ENCODE assay signal across 8 cellular contexts in the genomic region with DNA sequence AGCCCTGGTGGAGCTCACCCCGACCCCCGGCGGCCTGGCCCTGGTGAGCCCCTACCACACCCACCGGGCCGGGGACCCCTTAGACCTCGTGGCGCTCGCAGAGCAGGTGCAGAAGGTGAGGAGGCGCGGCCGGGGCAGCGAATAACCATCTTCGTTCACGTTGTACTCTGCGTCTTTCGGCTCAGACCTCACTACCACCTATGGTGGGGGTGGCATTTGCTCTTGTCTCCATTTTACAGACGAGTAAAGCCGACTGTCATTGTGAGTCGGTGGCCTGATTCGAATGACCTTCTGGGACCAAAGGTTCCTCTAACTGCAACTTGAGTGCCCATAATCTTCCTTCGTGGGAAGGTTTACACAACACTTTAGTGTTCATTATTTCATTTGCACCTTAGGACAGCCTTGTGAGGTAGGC. TPM values are rescaled to one million over a fixed set of nuclear protein-coding genes. Genes with fewer than 3 reads are reported as not detected.
A peak's percentile ranks its signal among the peaks of the same experiment; 100 is the strongest.
DNase-seq lines count a peak whose midpoint lies in the region; ATAC-seq, FAIRE-seq and TF ChIP-seq lines count a peak whose summit lies in the region.

No MANE protein-coding gene starts in this region.

- H4K20me1 ChIP-seq in K562 (replicated peaks; ENCODE audit: control insufficient read depth, insufficient read depth, low read length), result peaks cover 15% of the 10 kb centered on the region

- CTCF ChIA-PET in CD8-positive, alpha-beta memory T cell (lab: Charles Lee), result interaction anchor here (0.7 to 3.1 kb wide), 14 partner anchors 10 to 306 kb away, joined by 3 to 17 read pairs (median 6); partner anchors contain the start of genes PPIH and ZNF691
- CTCF ChIA-PET in K562 (lab: Yijun Ruan, JAX; ENCODE audit: low intra/inter-chr PET ratio), result no interaction called here
- CTCF ChIA-PET in GM10248 (lab: Yijun Ruan, JAX), result interaction anchor here (0.8 to 6.3 kb wide), 16 partner anchors 10 to 594 kb away, joined by 3 to 59 read pairs (median 4); partner anchors contain the start of genes TMEM269 and ZNF691

- peak overlapping the region; percentile 90 for H3K27ac ChIP-seq in CD8-positive, alpha-beta memory T cell (ENCODE audit: low read depth, low read length)
- H3K27ac ChIP-seq in HUES64 (ENCODE audit: low read depth, low read length) (peak overlapping the region; percentile 63; the same call in 1 of the 2 replicates), K562 (ENCODE audit: extremely low read depth, low read depth, low read length) (peak overlapping the region; percentile 81), upper lobe of right lung (peak overlapping the region; percentile 94)

- no TSS peak for BruUV-seq in K562 (replicated peaks; lab: Mats Ljungman, UMichigan)

- H3K36me3 ChIP-seq in CD8-positive, alpha-beta memory T cell (ENCODE audit: insufficient read depth, low read length), result no peaks in the 10 kb centered on the region
- H3K36me3 ChIP-seq in HUES64 (ENCODE audit: insufficient read depth, low read length) (peaks cover 1% of the 10 kb centered on the region), K562 (ENCODE audit: control insufficient read depth, insufficient read depth, low read length) (peaks cover 20% of the 10 kb centered on the region), upper lobe of right lung (no peaks in the 10 kb centered on the region)

- H3K79me2 ChIP-seq in K562 (ENCODE audit: control insufficient read depth, insufficient read depth, low read length), result peaks cover 74% of the 10 kb centered on the region

- no peaks in the 10 kb centered on the region for H3K27me3 Mint-ChIP-seq in CD8-positive, alpha-beta memory T cell

- TF ChIP-seq POLR2A in K562 (conservative IDR thresholded peaks at IDR 0.05) (no peak), lower leg skin (IDR thresholded peaks at IDR 0.05) (no peak)

- H3K4me1 Mint-ChIP-seq in CD8-positive, alpha-beta memory T cell, result peaks cover 27 to 45% (median 41%) of the 10 kb centered on the region in 3 donors

- no peak overlapping the region for H3K4me3 Mint-ChIP-seq in CD8-positive, alpha-beta memory T cell

- no peak for DNase-seq in CD8-positive, alpha-beta memory T cell
- peak in 1 of 4 experiments; percentile 65 for DNase-seq in K562 (ENCODE audit: extremely low read depth in 1 of 4, low spot score in 3 of 4)
- DNase-seq in lower leg skin (ENCODE audit: low spot score in 2 of 2), result no peak
- no peak for DNase-seq in upper lobe of right lung
- no peak for DNase-seq in GM10248 (ENCODE audit: extremely low spot score)
- DNase-seq in NCI-H1436 treated with DMSO at 0.1 percent for 48 hours (lab: John Stamatoyannopoulos, UW), result no peak

- H3K9ac ChIP-seq in HUES64 (ENCODE audit: low read depth, low read length) (peak overlapping the region; percentile 79), K562 (ENCODE audit: insufficient read depth in 1 of 2, low read depth in 2 of 2, low read length in 2 of 2) (peak overlapping the region; percentile 87 to 98)

- FAIRE-seq in K562 (lab: Jason Lieb, UNC), result peak; percentile 32

- H2AFZ ChIP-seq in K562 (ENCODE audit: low read depth, low read length), result peak overlapping the region; percentile 85

- H3K4me1 ChIP-seq in CD8-positive, alpha-beta memory T cell (ENCODE audit: insufficient read depth, low read length), result peaks cover 37% of the 10 kb centered on the region
- H3K4me1 ChIP-seq in HUES64 (ENCODE audit: insufficient read depth, low read length) (peaks cover 15% of the 10 kb centered on the region), K562 (replicated peaks in 1 of 2; ENCODE audit: control insufficient read depth in 2 of 2, insufficient read depth in 2 of 2, low read length in 2 of 2) (peaks cover 12 to 24% of the 10 kb centered on the region in 2 experiments; a peak in 3 of 5 replicates), upper lobe of right lung (peaks cover 28% of the 10 kb centered on the region)

- TF ChIP-seq RAD21 in K562 (CRISPR knock-in tag; conservative IDR thresholded peaks at IDR 0.05 in 1 of 2, IDR thresholded peaks at IDR 0.05 in 1 of 2), result no peak

- POLR2A ChIA-PET in CD8-positive, alpha-beta memory T cell (lab: Charles Lee), result interaction anchor here (0.6 to 2.8 kb wide), 10 partner anchors 18 to 1179 kb away, joined by 3 to 45 read pairs (median 6); partner anchors contain the start of genes CCDC30, ERMAP, IPO13 and SVBP
- POLR2A ChIA-PET in K562 (lab: Yijun Ruan, JAX), result interaction anchor here (0.6 to 3.5 kb wide), 18 partner anchors 10 to 303 kb away, joined by 3 to 20 read pairs (median 4); partner anchors contain the start of gene ZNF691
- POLR2A ChIA-PET in GM10248 (lab: Yijun Ruan, JAX), result interaction anchor here (0.9 to 1.4 kb wide), 8 partner anchors 8 to 85 kb away, joined by 3 to 5 read pairs (median 3); partner anchors contain the start of genes SVBP and ZNF691

- TF ChIP-seq EP300 in K562 (IDR thresholded peaks at IDR 0.05; ENCODE audit: low read length), result no peak

- 2% methylated on average over 21 of the region's 21 CpGs for WGBS in HUES64
- under 1% methylated on average over 19 of the region's 21 CpGs for WGBS in K562 (ENCODE audit: insufficient coverage, low coverage, missing lambda C conversion rate)
- 0% methylated on average over 13 to 19 of the region's 21 CpGs for WGBS in lower leg skin, 2 donors

- H3K4me3 ChIP-seq in CD8-positive, alpha-beta memory T cell (ENCODE audit: low read length), result peak overlapping the region; percentile 83
- H3K4me3 ChIP-seq in HUES64 (ENCODE audit: low read length), result peak overlapping the region; percentile 93
- peak overlapping the region; percentile 76 for H3K4me3 ChIP-seq in K562
- peak overlapping the region; percentile 96 for H3K4me3 ChIP-seq in lower leg skin (ENCODE audit: low read depth, poor library complexity, severe bottlenecking)
- peak overlapping the region; percentile 88 for H3K4me3 ChIP-seq in upper lobe of right lung

- TF ChIP-seq CTCF in K562 (IDR thresholded peaks at IDR 0.05 in 2 of 3, conservative IDR thresholded peaks at IDR 0.05 in 1 of 3; ENCODE audit: insufficient read depth in 2 of 3, low read depth in 1 of 3, low read length in 3 of 3) (no peak), lower leg skin (IDR thresholded peaks at IDR 0.05) (no peak), upper lobe of right lung (IDR thresholded peaks at IDR 0.05) (no peak), GM10248 (IDR thresholded peaks at IDR 0.05; ENCODE audit: control extremely low read depth, extremely low read depth, low read depth, missing control alignments) (no peak)

- H3K36me3 Mint-ChIP-seq in CD8-positive, alpha-beta memory T cell, result peaks cover 0 to 28% (median 5%) of the 10 kb centered on the region in 3 donors

- H3K9me3 ChIP-seq in CD8-positive, alpha-beta memory T cell (ENCODE audit: low read length), result no peaks in the 10 kb centered on the region
- H3K9me3 ChIP-seq in HUES64 (ENCODE audit: insufficient read depth, low read depth, low read length), result no peaks in the 10 kb centered on the region
- H3K9me3 ChIP-seq in K562 (replicated peaks; ENCODE audit: control insufficient read depth, insufficient read depth, low read depth, low read length), result no peaks in the 10 kb centered on the region
- H3K9me3 ChIP-seq in upper lobe of right lung, result no peaks in the 10 kb centered on the region

- no peaks in the 10 kb centered on the region for H3K27me3 ChIP-seq in CD8-positive, alpha-beta memory T cell (ENCODE audit: insufficient read depth, low read length, poor library complexity, severe bottlenecking)
- H3K27me3 ChIP-seq in HUES64 (ENCODE audit: insufficient read depth, low read length), result no peaks in the 10 kb centered on the region
- H3K27me3 ChIP-seq in K562 (ENCODE audit: control insufficient read depth in 2 of 2, insufficient read depth in 2 of 2, low read length in 2 of 2), result no peaks in the 10 kb centered on the region
- no peaks in the 10 kb centered on the region for H3K27me3 ChIP-seq in upper lobe of right lung

- in situ Hi-C loops in K562 (cut with MboI), result no loop called here

- no peaks in the 10 kb centered on the region for H3K9me3 Mint-ChIP-seq in CD8-positive, alpha-beta memory T cell

- ATAC-seq in GM21381 (IDR thresholded peaks at IDR 0.05; ENCODE audit: unreplicated experiment) (peak; percentile 29), K562 (peak; percentile 55), upper lobe of right lung (no peak)

- peak overlapping the region; percentile 100 for H3K4me2 ChIP-seq in K562 (ENCODE audit: insufficient read depth, low read length)

- intact Hi-C loops in K562 (cut with micrococcal nuclease), result loop anchor here (2.0 to 5.0 kb wide), 4 partner anchors 60 to 189 kb away; partner anchors contain the start of genes YBX1 and ZNF691
- intact Hi-C loops in lower leg skin (cut with DNase I; ENCODE audit: low total_unique reads), result no loop called here
- intact Hi-C loops in upper lobe of right lung (cut with DNase I), result no loop called here

- no peaks in the 10 kb centered on the region for H3K9me1 ChIP-seq in K562 (ENCODE audit: control insufficient read depth, insufficient read depth, low read length)

- peak overlapping the region; percentile 64 to 97 (median 94) for H3K27ac Mint-ChIP-seq in CD8-positive, alpha-beta memory T cell

RNA-seq across cellular contexts. Expression of gene C1orf50, which starts 0.5 kb away (rescaled TPM):
- total RNA-seq in CD8-positive, alpha-beta memory T cell, result 1 to 10 TPM; 5.4 to 8.7 TPM
- 3.5 TPM for polyA plus RNA-seq in CD8-positive, alpha-beta memory T cell
- polyA plus RNA-seq in HUES64 (2013, experiment 1 of 2), result 4.1 TPM
- 5.7 TPM for polyA plus RNA-seq in HUES64 (2013, experiment 2 of 2)
- total RNA-seq in K562 (2011; cell fraction: chromatin; rRNA removed; ENCODE audit: low replicate concordance), result 18.1 and 39.6 TPM in 2 replicates
- total RNA-seq in K562 (2011; cell fraction: nucleolus; rRNA removed), result 13.2 and 14.9 TPM in 2 replicates
- 26.0 and 38.0 TPM in 2 replicates for total RNA-seq in K562 (2011; cell fraction: nucleoplasm; rRNA removed)
- 3.5 and 5.7 TPM in 2 replicates for total RNA-seq in K562 (2014; rRNA removed)
- 5.2 and 8.1 TPM in 2 replicates for total RNA-seq in K562 (2014; rRNA removed; fragmentation: Illumina TruSeq; extraction: Trizol)
- 5.3 and 5.9 TPM in 2 replicates for total RNA-seq in K562 (2015; rRNA removed; fragmentation: Illumina TruSeq; extraction: Trizol)
- total RNA-seq in K562 (2021), result 5.7 and 8.5 TPM in 2 replicates
- 12.5 and 13.9 TPM in 2 replicates for polyA plus RNA-seq in K562 (2011; rRNA removed)
- 4.9 and 5.3 TPM in 2 replicates for polyA plus RNA-seq in K562 (2011; cell fraction: cytosol; rRNA removed)
- 3.7 and 8.0 TPM in 2 replicates for polyA plus RNA-seq in K562 (2011; cell fraction: nucleus; rRNA removed)
- 3.3 and 7.4 TPM in 2 replicates for polyA plus RNA-seq in K562 (2012)
- 5.4 and 7.1 TPM in 2 replicates for polyA plus RNA-seq in K562 (2014; fragmentation: Illumina TruSeq; extraction: Trizol)
- polyA plus RNA-seq in K562 (2014; fragmentation: Nextera tagmentation; extraction: Ambion mirVana), result 1 to 10 TPM in 1 of 2 experiments, under 1 TPM in 1; 0.55 to 1.8 TPM
- polyA plus RNA-seq in K562 (2014; rRNA removed), result 3.4 and 3.5 TPM in 2 replicates
- 9.5 and 11.0 TPM in 2 replicates for polyA minus RNA-seq in K562 (2011; rRNA and poly(A)+ RNA removed)
- polyA minus RNA-seq in K562 (2011; cell fraction: cytosol; rRNA and poly(A)+ RNA removed), result 1.8 and 2.4 TPM in 2 replicates
- polyA minus RNA-seq in K562 (2011; cell fraction: nucleus; rRNA and poly(A)+ RNA removed), result 5.1 and 8.7 TPM in 2 replicates
- 1 to 10 TPM; 2.5 to 6.7 (median 3.6) TPM for total RNA-seq in lower leg skin
- total RNA-seq in upper lobe of right lung, result 6.1 TPM

RNA-seq across cellular contexts. Expression of gene P3H1, which starts 0.7 kb away (rescaled TPM):
- total RNA-seq in CD8-positive, alpha-beta memory T cell, result 10 to 100 TPM; 35.6 to 38.5 TPM
- polyA plus RNA-seq in CD8-positive, alpha-beta memory T cell, result 11.1 TPM
- 40.4 TPM for polyA plus RNA-seq in HUES64 (2013, experiment 1 of 2)
- polyA plus RNA-seq in HUES64 (2013, experiment 2 of 2), result 47.0 TPM
- 176 and 400 TPM in 2 replicates for total RNA-seq in K562 (2011; cell fraction: chromatin; rRNA removed; ENCODE audit: low replicate concordance)
- total RNA-seq in K562 (2011; cell fraction: nucleolus; rRNA removed), result 273 and 316 TPM in 2 replicates
- 218 and 223 TPM in 2 replicates for total RNA-seq in K562 (2011; cell fraction: nucleoplasm; rRNA removed)
- total RNA-seq in K562 (2014; rRNA removed), result 45.7 and 55.3 TPM in 2 replicates
- 22.5 and 26.1 TPM in 2 replicates for total RNA-seq in K562 (2014; rRNA removed; fragmentation: Illumina TruSeq; extraction: Trizol)
- total RNA-seq in K562 (2015; rRNA removed; fragmentation: Illumina TruSeq; extraction: Trizol), result 39.2 and 40.8 TPM in 2 replicates
- 79.5 and 81.7 TPM in 2 replicates for total RNA-seq in K562 (2021)
- 60.9 and 92.0 TPM in 2 replicates for polyA plus RNA-seq in K562 (2011; rRNA removed)
- polyA plus RNA-seq in K562 (2011; cell fraction: cytosol; rRNA removed), result 76.7 and 89.6 TPM in 2 replicates
- 482 and 572 TPM in 2 replicates for polyA plus RNA-seq in K562 (2011; cell fraction: nucleus; rRNA removed)
- 38.4 and 79.3 TPM in 2 replicates for polyA plus RNA-seq in K562 (2012)
- 52.1 and 55.8 TPM in 2 replicates for polyA plus RNA-seq in K562 (2014; fragmentation: Illumina TruSeq; extraction: Trizol)
- 1 to 10 TPM; 1.7 to 5.0 TPM for polyA plus RNA-seq in K562 (2014; fragmentation: Nextera tagmentation; extraction: Ambion mirVana)
- 50.1 and 62.9 TPM in 2 replicates for polyA plus RNA-seq in K562 (2014; rRNA removed)
- 61.5 and 64.9 TPM in 2 replicates for polyA minus RNA-seq in K562 (2011; rRNA and poly(A)+ RNA removed)
- 52.2 and 52.3 TPM in 2 replicates for polyA minus RNA-seq in K562 (2011; cell fraction: cytosol; rRNA and poly(A)+ RNA removed)
- polyA minus RNA-seq in K562 (2011; cell fraction: nucleus; rRNA and poly(A)+ RNA removed), result 97.6 and 154 TPM in 2 replicates
- 10 to 100 TPM in 3 of 4 donors, 1 to 10 TPM in 1; 9.4 to 26.8 (median 13.5) TPM for total RNA-seq in lower leg skin
- 22.3 TPM for total RNA-seq in upper lobe of right lung

RNA-seq across cellular contexts. Expression of gene TMEM269, which starts 17.3 kb away (rescaled TPM):
- total RNA-seq in CD8-positive, alpha-beta memory T cell, result under 1 TPM; 0.16 to 0.20 TPM
- polyA plus RNA-seq in CD8-positive, alpha-beta memory T cell, result not detected
- 0.20 TPM for polyA plus RNA-seq in HUES64 (2013, experiment 1 of 2)
- polyA plus RNA-seq in HUES64 (2013, experiment 2 of 2), result 0.19 TPM
- total RNA-seq in K562 (2011; cell fraction: chromatin; rRNA removed; ENCODE audit: low replicate concordance), result 0.53 and 2.8 TPM in 2 replicates
- total RNA-seq in K562 (2011; cell fraction: nucleolus; rRNA removed), result 1.0 and 1.2 TPM in 2 replicates
- total RNA-seq in K562 (2011; cell fraction: nucleoplasm; rRNA removed), result 1.4 and 1.8 TPM in 2 replicates
- total RNA-seq in K562 (2014; rRNA removed) (0.08 and 0.09 TPM in 2 replicates), K562 (2014; rRNA removed; fragmentation: Illumina TruSeq; extraction: Trizol) (0.18 and 0.22 TPM in 2 replicates), K562 (2015; rRNA removed; fragmentation: Illumina TruSeq; extraction: Trizol) (0.04 and 0.22 TPM in 2 replicates), K562 (2021) (0.27 and 0.34 TPM in 2 replicates), lower leg skin (under 1 TPM in 3 of 4 donors, not detected in 1; 0.08 to 0.22 (median 0.13) TPM), upper lobe of right lung (not detected)
- polyA plus RNA-seq in K562 (2011; rRNA removed) (0.49 and 0.58 TPM in 2 replicates), K562 (2014; fragmentation: Illumina TruSeq; extraction: Trizol) (0.21 and 0.27 TPM in 2 replicates), K562 (2014; fragmentation: Nextera tagmentation; extraction: Ambion mirVana) (under 1 TPM; 0.18 to 0.21 TPM), K562 (2014; rRNA removed) (0.09 TPM in 2 replicates)
- 0.07 and 0.19 TPM in 2 replicates for polyA plus RNA-seq in K562 (2011; cell fraction: cytosol; rRNA removed)
- 0.61 and 1.6 TPM in 2 replicates for polyA plus RNA-seq in K562 (2011; cell fraction: nucleus; rRNA removed)
- polyA plus RNA-seq in K562 (2012), result 0.14 and 0.35 TPM in 2 replicates
- 0.25 and 0.75 TPM in 2 replicates for polyA minus RNA-seq in K562 (2011; rRNA and poly(A)+ RNA removed)
- not detected in 2 replicates for polyA minus RNA-seq in K562 (2011; cell fraction: cytosol; rRNA and poly(A)+ RNA removed)
- 0.54 and 0.78 TPM in 2 replicates for polyA minus RNA-seq in K562 (2011; cell fraction: nucleus; rRNA and poly(A)+ RNA removed)

RNA-seq across cellular contexts. Expression of gene CLDN19, which starts 27.5 kb away (rescaled TPM):
- not detected for total RNA-seq in CD8-positive, alpha-beta memory T cell
- polyA plus RNA-seq in CD8-positive, alpha-beta memory T cell, result not detected
- polyA plus RNA-seq in HUES64 (2013, experiment 1 of 2), result 5.4 TPM
- polyA plus RNA-seq in HUES64 (2013, experiment 2 of 2), result 7.0 TPM
- not detected in 2 replicates for total RNA-seq in K562 (2011; cell fraction: chromatin; rRNA removed; ENCODE audit: low replicate concordance)
- not detected in 2 replicates for total RNA-seq in K562 (2011; cell fraction: nucleolus; rRNA removed)
- not detected in 2 replicates for total RNA-seq in K562 (2011; cell fraction: nucleoplasm; rRNA removed)
- not detected in 2 replicates for total RNA-seq in K562 (2014; rRNA removed)
- not detected in 2 replicates for total RNA-seq in K562 (2014; rRNA removed; fragmentation: Illumina TruSeq; extraction: Trizol)
- not detected in 2 replicates for total RNA-seq in K562 (2015; rRNA removed; fragmentation: Illumina TruSeq; extraction: Trizol)
- total RNA-seq in K562 (2021), result not detected in 2 replicates
- polyA plus RNA-seq in K562 (2011; rRNA removed), result not detected in 2 replicates
- 0.03 TPM in 1 of 2 replicates, not detected in the other for polyA plus RNA-seq in K562 (2011; cell fraction: cytosol; rRNA removed)
- not detected in 2 replicates for polyA plus RNA-seq in K562 (2011; cell fraction: nucleus; rRNA removed)
- polyA plus RNA-seq in K562 (2012), result 0.03 TPM in 1 of 2 replicates, not detected in the other
- polyA plus RNA-seq in K562 (2014; fragmentation: Illumina TruSeq; extraction: Trizol), result not detected in 2 replicates
- polyA plus RNA-seq in K562 (2014; fragmentation: Nextera tagmentation; extraction: Ambion mirVana), result not detected
- not detected in 2 replicates for polyA plus RNA-seq in K562 (2014; rRNA removed)
- not detected in 2 replicates for polyA minus RNA-seq in K562 (2011; rRNA and poly(A)+ RNA removed)
- not detected in 2 replicates for polyA minus RNA-seq in K562 (2011; cell fraction: cytosol; rRNA and poly(A)+ RNA removed)
- not detected in 2 replicates for polyA minus RNA-seq in K562 (2011; cell fraction: nucleus; rRNA and poly(A)+ RNA removed)
- total RNA-seq in lower leg skin, result 1 to 10 TPM in 1 of 4 donors, under 1 TPM in 3; 0.12 to 1.2 (median 0.18) TPM
- not detected for total RNA-seq in upper lobe of right lung

RNA-seq across cellular contexts. Expression of gene ERMAP, which starts 49.4 kb away (rescaled TPM):
- total RNA-seq in CD8-positive, alpha-beta memory T cell, result 1 to 10 TPM; 3.5 to 3.6 TPM
- 3.1 TPM for polyA plus RNA-seq in CD8-positive, alpha-beta memory T cell
- 2.8 TPM for polyA plus RNA-seq in HUES64 (2013, experiment 1 of 2)
- 2.5 TPM for polyA plus RNA-seq in HUES64 (2013, experiment 2 of 2)
- 68.5 and 80.5 TPM in 2 replicates for total RNA-seq in K562 (2011; cell fraction: chromatin; rRNA removed; ENCODE audit: low replicate concordance)
- 66.4 and 81.6 TPM in 2 replicates for total RNA-seq in K562 (2011; cell fraction: nucleolus; rRNA removed)
- total RNA-seq in K562 (2011; cell fraction: nucleoplasm; rRNA removed), result 80.8 and 97.2 TPM in 2 replicates
- total RNA-seq in K562 (2014; rRNA removed) (15.7 and 18.2 TPM in 2 replicates), K562 (2014; rRNA removed; fragmentation: Illumina TruSeq; extraction: Trizol) (23.7 and 25.0 TPM in 2 replicates), K562 (2015; rRNA removed; fragmentation: Illumina TruSeq; extraction: Trizol) (22.2 and 23.7 TPM in 2 replicates), K562 (2021) (20.5 and 22.5 TPM in 2 replicates), lower leg skin (10 to 100 TPM in 1 of 4 donors, 1 to 10 TPM in 3; 8.0 to 11.5 (median 9.3) TPM), upper lobe of right lung (18.2 TPM)
- polyA plus RNA-seq in K562 (2011; rRNA removed) (15.3 and 24.9 TPM in 2 replicates), K562 (2014; fragmentation: Illumina TruSeq; extraction: Trizol) (25.3 and 31.4 TPM in 2 replicates), K562 (2014; fragmentation: Nextera tagmentation; extraction: Ambion mirVana) (10 to 100 TPM in 1 of 2 experiments, 1 to 10 TPM in 1; 8.0 to 12.9 TPM), K562 (2014; rRNA removed) (16.6 and 20.3 TPM in 2 replicates)
- 13.2 and 16.1 TPM in 2 replicates for polyA plus RNA-seq in K562 (2011; cell fraction: cytosol; rRNA removed)
- polyA plus RNA-seq in K562 (2011; cell fraction: nucleus; rRNA removed), result 28.4 and 45.9 TPM in 2 replicates
- 15.9 and 21.3 TPM in 2 replicates for polyA plus RNA-seq in K562 (2012)
- 21.4 and 35.1 TPM in 2 replicates for polyA minus RNA-seq in K562 (2011; rRNA and poly(A)+ RNA removed)
- polyA minus RNA-seq in K562 (2011; cell fraction: cytosol; rRNA and poly(A)+ RNA removed), result 14.4 and 16.4 TPM in 2 replicates
- 24.0 and 28.0 TPM in 2 replicates for polyA minus RNA-seq in K562 (2011; cell fraction: nucleus; rRNA and poly(A)+ RNA removed)
